ENCODE assay signal across 8 cellular contexts in genomic region chr17:32936894-32937500, GRCh38. TPM values are rescaled to one million over a fixed set of nuclear protein-coding genes. Genes with fewer than 3 reads are reported as not detected.
DNase-seq lines count a peak whose midpoint lies in the region; ATAC-seq and TF ChIP-seq lines count a peak whose summit lies in the region.

No MANE protein-coding gene starts in this region.

- ATAC-seq in HG02981 (IDR thresholded peaks at IDR 0.05; ENCODE audit: unreplicated experiment), result no peak
- ATAC-seq in HG03378 (IDR thresholded peaks at IDR 0.05; ENCODE audit: unreplicated experiment), result no peak

- DNase-seq in CMK (ENCODE audit: low read depth) (peak; percentile 37), HUDEP-2 (lab: John Stamatoyannopoulos, UW; ENCODE audit: unreplicated experiment in 76 of 76) (peak in 50 of 76 experiments; percentile 7 to 73 (median 40)), T follicular helper cell (ENCODE audit: low read depth) (peak; percentile 49), amniotic epithelial cell (ENCODE audit: low read depth) (peak; percentile 96), right atrium auricular region (ENCODE audit: low spot score) (peak; percentile 75), renal cortical epithelial cell (ENCODE audit: low read depth) (peak; percentile 77)

- H3K4me1 ChIP-seq in right atrium auricular region, result peaks cover 0 to 7% of the 10 kb centered on the region in 2 donors

- peak; percentile 70 to 87 for TF ChIP-seq CTCF in right atrium auricular region (IDR thresholded peaks at IDR 0.05)

- H3K27ac ChIP-seq in right atrium auricular region, result no peak overlapping the region

- H3K36me3 ChIP-seq in right atrium auricular region, result peaks cover 22% of the 10 kb centered on the region

- no peaks in the 10 kb centered on the region for H3K27me3 ChIP-seq in right atrium auricular region

- no peaks in the 10 kb centered on the region for H3K9me3 ChIP-seq in right atrium auricular region

- no peak overlapping the region for H3K4me3 ChIP-seq in right atrium auricular region

RNA-seq across cellular contexts. Expression of gene TMEM98, which starts 9.0 kb away (rescaled TPM):
- total RNA-seq in right atrium auricular region (100 to 1,000 TPM in 1 of 2 donors, 10 to 100 TPM in 1; 43.0 to 117 TPM), renal cortical epithelial cell (86.0 and 208 TPM in 2 replicates)

RNA-seq across cellular contexts. Expression of gene SPACA3, which starts 54.6 kb away (rescaled TPM):
- total RNA-seq in right atrium auricular region, result not detected
- not detected in 2 replicates for total RNA-seq in renal cortical epithelial cell

Comparison
In these comparisons a context has a peak if more than half of its experiments do, and no peak if none do; other contexts are left out.
1. DNase-seq: peak in every context shown above with its lines; median percentile 96 in amniotic epithelial cell; 77 in renal cortical epithelial cell; 75 in right atrium auricular region; 49 in T follicular helper cell; 40 in HUDEP-2; 37 in CMK.